ENCODE assay signal across 8 cellular contexts in the genomic region with DNA sequence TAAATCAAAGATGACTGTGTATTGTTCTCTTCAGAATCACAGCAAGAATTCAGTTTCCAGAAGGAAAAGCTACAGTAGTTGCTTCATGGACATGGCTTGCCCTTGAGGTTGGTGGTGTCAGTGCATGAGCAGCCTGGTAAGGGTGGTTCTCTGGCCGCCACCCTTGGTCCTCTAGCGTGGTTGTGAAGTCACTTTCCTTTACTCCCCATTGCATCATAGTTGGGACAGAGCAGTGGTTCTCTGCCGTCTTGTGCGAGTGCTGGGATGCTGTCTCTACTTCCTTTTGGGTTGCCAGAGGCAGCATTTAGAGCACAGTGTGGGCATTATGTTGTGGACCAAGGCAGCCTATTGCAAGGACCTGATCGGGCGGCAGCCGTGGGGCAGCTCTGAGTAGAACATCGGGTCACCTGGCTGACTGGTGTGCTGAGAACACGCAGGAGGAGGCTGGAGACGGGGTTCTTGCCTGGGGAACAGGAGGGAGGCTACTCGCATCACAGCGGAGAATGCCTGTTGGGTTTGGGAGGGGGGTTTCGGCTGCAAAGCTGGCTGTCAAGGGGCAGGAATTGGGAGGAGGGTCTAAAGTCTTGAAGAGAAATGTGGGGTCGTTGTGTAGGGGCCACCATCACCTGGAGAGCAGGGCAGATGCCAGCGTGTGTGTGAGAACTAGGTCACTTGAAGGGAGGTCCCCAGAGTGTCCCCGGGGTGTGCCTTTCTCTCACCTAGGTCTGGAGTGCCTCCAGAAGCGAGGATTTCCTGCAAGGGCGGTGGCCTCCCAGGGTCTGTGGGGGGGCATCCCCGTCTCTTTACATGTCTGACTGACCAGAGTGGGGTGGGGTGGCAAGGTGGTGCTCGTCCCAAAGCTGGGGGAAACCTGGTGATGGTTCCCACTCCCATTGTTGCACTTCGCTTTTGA. TPM values are rescaled to one million over a fixed set of nuclear protein-coding genes. Genes with fewer than 3 reads are reported as not detected.
A peak's percentile ranks its signal among the peaks of the same experiment; 100 is the strongest.
DNase-seq lines count a peak whose midpoint lies in the region; ATAC-seq and TF ChIP-seq lines count a peak whose summit lies in the region.

No MANE protein-coding gene starts in this region.

- intact Hi-C loops in HCT116 (cut with micrococcal nuclease), result no loop called here
- intact Hi-C loops in psoas muscle (cut with DNase I), result loop anchor here in 1 of 2 donors (10.0 kb wide), 1 partner anchor 354 kb away; a partner anchor contains a TSS

- H3K9ac ChIP-seq in HCT116 (ENCODE audit: low read length), result no peak overlapping the region

- peaks cover 62% of the 10 kb centered on the region for H4K20me1 ChIP-seq in HCT116 (ENCODE audit: insufficient read depth)

- H3K9me2 ChIP-seq in HCT116 (ENCODE audit: insufficient read depth), result no peaks in the 10 kb centered on the region

- DNase-seq in HCT116 (ENCODE audit: low read depth, low spot score), result no peak
- DNase-seq in SJSA1 (ENCODE audit: low read depth in 1 of 2, low spot score in 2 of 2), result no peak
- DNase-seq in psoas muscle, result peak; percentile 31 to 49
- no peak for DNase-seq in cerebellar cortex (ENCODE audit: low spot score)
- DNase-seq in NCI-H1436 treated with DMSO at 0.1 percent for 48 hours (lab: John Stamatoyannopoulos, UW), result no peak
- DNase-seq in activated CD4-positive, alpha-beta T cell treated with anti-CD3 and anti-CD28 coated beads, Interleukin-2, amount 50 U/mL, for 1 hour, result no peak
- no peak for DNase-seq in hypothalamus (lab: John Stamatoyannopoulos, UW)

- TF ChIP-seq CTCF in HCT116 (IDR thresholded peaks at IDR 0.05 in 2 of 3, conservative IDR thresholded peaks at IDR 0.05 in 1 of 3; ENCODE audit: borderline replicate concordance in 1 of 3, insufficient read depth in 1 of 3, low read depth in 2 of 3, low read length in 2 of 3) (no peak), psoas muscle (IDR thresholded peaks at IDR 0.05) (no peak)

- peaks cover 0 to 62% of the 10 kb centered on the region in 2 experiments; a peak in 1 of 4 replicates for H3K36me3 ChIP-seq in HCT116 (ENCODE audit: control insufficient read depth in 1 of 2, insufficient read depth in 2 of 2, low read length in 2 of 2)
- H3K36me3 ChIP-seq in SJSA1, result peaks cover 82% of the 10 kb centered on the region
- H3K36me3 ChIP-seq in esophagus (ENCODE audit: control insufficient read depth in 2 of 2, insufficient read depth in 2 of 2, low read length in 1 of 2), result peaks cover 0 to 8% of the 10 kb centered on the region in 2 donors
- peaks cover 0 to 5% of the 10 kb centered on the region in 2 donors for H3K36me3 ChIP-seq in psoas muscle (ENCODE audit: insufficient read depth in 1 of 2, low read depth in 1 of 2)

- H2AFZ ChIP-seq in HCT116 (ENCODE audit: low read depth, low read length, poor library complexity, severe bottlenecking), result no peak overlapping the region

- no peak overlapping the region for H3K4me2 ChIP-seq in HCT116 (ENCODE audit: low read length)

- 64 to 72% methylated on average over 21 of the region's 21 CpGs for WGBS in esophagus, 2 donors
- WGBS in psoas muscle, 3 donors, result 63 to 70% (median 70%) methylated on average over 21 of the region's 21 CpGs

- POLR2A ChIA-PET in HCT116 (lab: Charles Lee), result no interaction called here

- H3K9me3 ChIP-seq in HCT116 (ENCODE audit: control insufficient read depth in 1 of 2, insufficient read depth in 1 of 2, low read depth in 1 of 2, low read length in 2 of 2), result peaks cover under 1 to 8% of the 10 kb centered on the region in 2 experiments; a peak in 2 of 4 replicates
- peaks cover 4% of the 10 kb centered on the region; the same call in 1 of the 2 replicates for H3K9me3 ChIP-seq in SJSA1 (replicated peaks)
- H3K9me3 ChIP-seq in esophagus (ENCODE audit: control insufficient read depth in 2 of 2, insufficient read depth in 1 of 2, low read depth in 1 of 2, low read length in 1 of 2), result no peaks in the 10 kb centered on the region
- no peaks in the 10 kb centered on the region for H3K9me3 ChIP-seq in psoas muscle

- H3K4me1 ChIP-seq in HCT116 (ENCODE audit: control insufficient read depth in 1 of 2, insufficient read depth in 2 of 2, low read length in 2 of 2), result peaks cover 11 to 38% of the 10 kb centered on the region in 2 experiments
- H3K4me1 ChIP-seq in SJSA1 (replicated peaks), result peaks cover 60% of the 10 kb centered on the region
- H3K4me1 ChIP-seq in esophagus (ENCODE audit: control insufficient read depth in 2 of 2, insufficient read depth in 2 of 2, low read length in 1 of 2), result peaks cover 26 to 60% of the 10 kb centered on the region in 2 donors
- H3K4me1 ChIP-seq in psoas muscle, result peaks cover 88% of the 10 kb centered on the region

- no peak for TF ChIP-seq POLR2A in HCT116 (IDR thresholded peaks at IDR 0.05; ENCODE audit: borderline replicate concordance, extremely low read depth, insufficient read depth, insufficient read length)

- no TSS peak for BruUV-seq in HCT116 (replicated peaks; lab: Mats Ljungman, UMichigan)

- ATAC-seq in HCT116, result no peak
- ATAC-seq in psoas muscle, result peak in 3 of 4 donors; percentile 13 to 30 (median 16)

- H3K79me2 ChIP-seq in HCT116 (ENCODE audit: insufficient read depth, low read length), result peaks cover 100% of the 10 kb centered on the region

- H3K4me3 ChIP-seq in HCT116 (replicated peaks in 1 of 2; ENCODE audit: low read depth in 1 of 2, low read length in 2 of 2) (no peak overlapping the region), SJSA1 (no peak overlapping the region), esophagus (ENCODE audit: low read depth in 1 of 2, low read length in 2 of 2) (no peak overlapping the region), psoas muscle (peak overlapping the region; percentile 28)

- TF ChIP-seq RAD21 in HCT116 (IDR thresholded peaks at IDR 0.05; ENCODE audit: low read depth), result no peak

- CTCF ChIA-PET in HCT116 (lab: Charles Lee), result no interaction called here

- no peak overlapping the region; the same call in 1 of the 2 replicates for H3K27ac ChIP-seq in HCT116 (ENCODE audit: low read depth, low read length)
- peak overlapping the region; percentile 35 for H3K27ac ChIP-seq in SJSA1
- peak overlapping the region; percentile 32 to 81 for H3K27ac ChIP-seq in esophagus (ENCODE audit: low read depth in 2 of 2, low read length in 1 of 2)
- peak overlapping the region; percentile 50 for H3K27ac ChIP-seq in psoas muscle

- H3K27me3 ChIP-seq in HCT116 (ENCODE audit: insufficient read depth, low read length) (no peaks in the 10 kb centered on the region), SJSA1 (replicated peaks) (no peaks in the 10 kb centered on the region), esophagus (ENCODE audit: control insufficient read depth in 1 of 2, insufficient read depth in 2 of 2, low read length in 2 of 2) (no peaks in the 10 kb centered on the region), psoas muscle (ENCODE audit: insufficient read depth in 3 of 3, low read length in 2 of 3) (no peaks in the 10 kb centered on the region)

- RAD21 ChIA-PET in HCT116 (lab: Charles Lee; ENCODE audit: low non-redundant PET in 1 of 2, low total read pairs in 2 of 2, uncharacterized antibody in 2 of 2, unreplicated experiment in 2 of 2), result no interaction called here

TF ChIP-seq in HCT116, 20 proteins besides CTCF, POLR2A, EP300 and RAD21:
- TF ChIP-seq, protein P1, sequence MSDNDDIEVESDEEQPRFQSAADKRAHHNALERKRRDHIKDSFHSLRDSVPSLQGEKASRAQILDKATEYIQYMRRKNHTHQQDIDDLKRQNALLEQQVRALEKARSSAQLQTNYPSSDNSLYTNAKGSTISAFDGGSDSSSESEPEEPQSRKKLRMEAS (IDR thresholded peaks at IDR 0.05), result no peak
- TF ChIP-seq POLR2AphosphoS5 (IDR thresholded peaks at IDR 0.05; ENCODE audit: low read depth, low read length) (0 out of 2 replicates have a peak, but pooled peaks have one; percentile 26), ELF1 (IDR thresholded peaks at IDR 0.05; ENCODE audit: borderline replicate concordance, low read depth) (no peak), CBX3 (IDR thresholded peaks at IDR 0.05; ENCODE audit: low read depth) (no peak)

RNA-seq across cellular contexts. Expression of a gene that starts 6.3 kb away (rescaled TPM):
- total RNA-seq in HCT116 (2021; ENCODE audit: unreplicated experiment) (394 TPM), psoas muscle (100 to 1,000 TPM; 176 to 328 (median 256) TPM)
- 538 and 832 TPM in 2 replicates for polyA plus RNA-seq in HCT116 (2012)
- total RNA-seq in SJSA1 (2014; rRNA removed; shearing (Covaris generic)), result 161 and 212 TPM in 2 replicates
- polyA plus RNA-seq in esophagus (100 to 1,000 TPM; 180 to 295 TPM), psoas muscle (100 to 1,000 TPM; 257 to 612 (median 345) TPM)

RNA-seq across cellular contexts. Expression of a gene that starts 14.3 kb away (rescaled TPM):
- 26.1 TPM for total RNA-seq in HCT116 (2021; ENCODE audit: unreplicated experiment)
- polyA plus RNA-seq in HCT116 (2012), result 19.2 and 19.3 TPM in 2 replicates
- 18.7 and 49.2 TPM in 2 replicates for total RNA-seq in SJSA1 (2014; rRNA removed; shearing (Covaris generic))
- polyA plus RNA-seq in esophagus, result 10 to 100 TPM; 18.4 to 26.0 TPM
- 1 to 10 TPM; 3.6 to 6.5 (median 5.1) TPM for total RNA-seq in psoas muscle
- 1 to 10 TPM; 5.7 to 8.2 (median 7.8) TPM for polyA plus RNA-seq in psoas muscle

RNA-seq across cellular contexts. Expression of a gene that starts 20.3 kb away (rescaled TPM):
- total RNA-seq in HCT116 (2021; ENCODE audit: unreplicated experiment), result 57.1 TPM
- polyA plus RNA-seq in HCT116 (2012), result 91.7 and 124 TPM in 2 replicates
- total RNA-seq in SJSA1 (2014; rRNA removed; shearing (Covaris generic)), result 93.4 and 101 TPM in 2 replicates
- polyA plus RNA-seq in esophagus, result 10 to 100 TPM; 87.0 to 94.9 TPM
- 10 to 100 TPM; 35.7 to 43.4 (median 39.2) TPM for total RNA-seq in psoas muscle
- polyA plus RNA-seq in psoas muscle, result 10 to 100 TPM; 70.9 to 86.2 (median 81.8) TPM

RNA-seq across cellular contexts. Expression of a gene that starts 51.2 kb away (rescaled TPM):
- total RNA-seq in HCT116 (2021; ENCODE audit: unreplicated experiment) (145 TPM), psoas muscle (100 to 1,000 TPM in 1 of 4 donors, 10 to 100 TPM in 3; 90.2 to 122 (median 92.8) TPM)
- 238 and 297 TPM in 2 replicates for polyA plus RNA-seq in HCT116 (2012)
- 307 and 334 TPM in 2 replicates for total RNA-seq in SJSA1 (2014; rRNA removed; shearing (Covaris generic))
- polyA plus RNA-seq in esophagus (100 to 1,000 TPM; 299 to 484 TPM), psoas muscle (100 to 1,000 TPM; 161 to 271 (median 166) TPM)

Comparison
In these comparisons a context has a peak if more than half of its experiments do, and no peak if none do; other contexts are left out.
1. DNase-seq: peak in psoas muscle (2 of 2); none in HCT116 (single experiment), SJSA1 (0 of 2), cerebellar cortex (single experiment), NCI-H1436 treated with DMSO at 0.1 percent for 48 hours (single experiment), activated CD4-positive, alpha-beta T cell treated with anti-CD3 and anti-CD28 coated beads, Interleukin-2, amount 50 U/mL, for 1 hour (single experiment) and hypothalamus (0 of 51).